Comparison of ENCODE assay signal across 19 cellular contexts in genomic region chr19:56369886-56370676, GRCh38. TPM values are rescaled to one million over a fixed set of nuclear protein-coding genes. Genes with fewer than 3 reads are reported as not detected.
A peak's percentile ranks its signal among the peaks of the same experiment; 100 is the strongest.
DNase-seq lines count a peak whose midpoint lies in the region; ATAC-seq and TF ChIP-seq lines count a peak whose summit lies in the region.
"Had no signal": no experiment of that assay in that cellular context is flagged by ENCODE, and none has a peak within 500 bp of the region (broad histone marks: within the 10 kb centered on the region; RNA-seq: fewer than 3 reads in every experiment).

No MANE protein-coding gene starts in this region.

- peaks cover 17% of the 10 kb centered on the region for H3K9me3 Mint-ChIP-seq in activated naive CD4-positive, alpha-beta T cell treated with anti-CD3 and anti-CD28 coated beads, Interleukin-2, amount 50 U/mL, for 24 hours
- peaks cover 67% of the 10 kb centered on the region for H3K9me3 Mint-ChIP-seq in activated naive CD8-positive, alpha-beta T cell treated with anti-CD3 and anti-CD28 coated beads for 36 hours
- H3K9me3 Mint-ChIP-seq in mesothelial cell of epicardium (peaks cover 75% of the 10 kb centered on the region), type B pancreatic cell (peaks cover 6% of the 10 kb centered on the region)

- no peak for TF ChIP-seq CTCF in mesothelial cell of epicardium (IDR thresholded peaks at IDR 0.05; ENCODE audit: unreplicated experiment)
- TF ChIP-seq CTCF in type B pancreatic cell (conservative IDR thresholded peaks at IDR 0.05), result no peak

- peak overlapping the region; percentile 69 for H3K4me3 Mint-ChIP-seq in activated naive CD4-positive, alpha-beta T cell treated with anti-CD3 and anti-CD28 coated beads, Interleukin-2, amount 50 U/mL, for 24 hours
- peak overlapping the region; percentile 67 for H3K4me3 Mint-ChIP-seq in activated naive CD8-positive, alpha-beta T cell treated with anti-CD3 and anti-CD28 coated beads for 36 hours
- H3K4me3 Mint-ChIP-seq in mesothelial cell of epicardium (peak overlapping the region; percentile 25), type B pancreatic cell (peak overlapping the region; percentile 74)
- H3K4me3 Mint-ChIP-seq: CD14-positive monocyte had no signal

- peaks cover 26% of the 10 kb centered on the region for H3K4me1 Mint-ChIP-seq in activated naive CD4-positive, alpha-beta T cell treated with anti-CD3 and anti-CD28 coated beads, Interleukin-2, amount 50 U/mL, for 24 hours
- H3K4me1 Mint-ChIP-seq in activated naive CD8-positive, alpha-beta T cell treated with anti-CD3 and anti-CD28 coated beads for 36 hours, result peaks cover 21% of the 10 kb centered on the region
- H3K4me1 Mint-ChIP-seq in mesothelial cell of epicardium (peaks cover 11% of the 10 kb centered on the region), type B pancreatic cell (ENCODE audit: unreplicated experiment) (no peaks in the 10 kb centered on the region)

- ATAC-seq in HG02884 (IDR thresholded peaks at IDR 0.05; ENCODE audit: unreplicated experiment) (no peak), GM21825 (IDR thresholded peaks at IDR 0.05; ENCODE audit: unreplicated experiment) (no peak)
- ATAC-seq: heart left ventricle, pancreas, upper lobe of right lung had no signal

- no peak overlapping the region for H3K27ac Mint-ChIP-seq in activated naive CD4-positive, alpha-beta T cell treated with anti-CD3 and anti-CD28 coated beads, Interleukin-2, amount 50 U/mL, for 24 hours
- H3K27ac Mint-ChIP-seq in activated naive CD8-positive, alpha-beta T cell treated with anti-CD3 and anti-CD28 coated beads for 36 hours, result no peak overlapping the region
- no peak overlapping the region for H3K27ac Mint-ChIP-seq in mesothelial cell of epicardium
- no peak overlapping the region for H3K27ac Mint-ChIP-seq in type B pancreatic cell
- H3K27ac Mint-ChIP-seq: CD14-positive monocyte had no signal

- H3K36me3 Mint-ChIP-seq in activated naive CD4-positive, alpha-beta T cell treated with anti-CD3 and anti-CD28 coated beads, Interleukin-2, amount 50 U/mL, for 24 hours, result peaks cover 42% of the 10 kb centered on the region
- H3K36me3 Mint-ChIP-seq in activated naive CD8-positive, alpha-beta T cell treated with anti-CD3 and anti-CD28 coated beads for 36 hours, result peaks cover 91% of the 10 kb centered on the region
- H3K36me3 Mint-ChIP-seq in mesothelial cell of epicardium, result peaks cover 62% of the 10 kb centered on the region
- peaks cover 47% of the 10 kb centered on the region for H3K36me3 Mint-ChIP-seq in type B pancreatic cell

- no peak for DNase-seq in activated naive CD4-positive, alpha-beta T cell (lab: John Stamatoyannopoulos, UW)
- DNase-seq in activated naive CD8-positive, alpha-beta T cell treated with anti-CD3 and anti-CD28 coated beads for 36 hours, result no peak
- DNase-seq in mesothelial cell of epicardium (ENCODE audit: low spot score in 2 of 2, unreplicated experiment in 2 of 2), result no peak
- no peak for DNase-seq in type B pancreatic cell (ENCODE audit: extremely low spot score, unreplicated experiment)
- no peak for DNase-seq in cerebellum (ENCODE audit: low spot score)
- DNase-seq: activated CD4-positive, CD25-positive, alpha-beta regulatory T cell; activated gamma-delta T cell; anterior cingulate cortex; DMS53; heart left ventricle; NCI-H2029; NCI-H345; pancreas; SJCRH30; upper lobe of right lung had no signal

- no peaks in the 10 kb centered on the region for H3K27me3 Mint-ChIP-seq in activated naive CD4-positive, alpha-beta T cell treated with anti-CD3 and anti-CD28 coated beads, Interleukin-2, amount 50 U/mL, for 24 hours
- no peaks in the 10 kb centered on the region for H3K27me3 Mint-ChIP-seq in activated naive CD8-positive, alpha-beta T cell treated with anti-CD3 and anti-CD28 coated beads for 36 hours
- H3K27me3 Mint-ChIP-seq in mesothelial cell of epicardium (ENCODE audit: low read depth) (no peaks in the 10 kb centered on the region), type B pancreatic cell (no peaks in the 10 kb centered on the region)

RNA-seq across cellular contexts. Expression of gene ZNF582, which starts 23.3 kb away (rescaled TPM):
- 1 to 10 TPM; 2.3 to 3.2 TPM for total RNA-seq in activated naive CD8-positive, alpha-beta T cell treated with anti-CD3 and anti-CD28 coated beads for 36 hours
- total RNA-seq in mesothelial cell of epicardium (5.1 to 5.6 TPM (median 5.1 TPM) in 3 replicates), type B pancreatic cell (ENCODE audit: low replicate concordance) (3.7 TPM in 2 replicates), cerebellum (7.4 TPM)

RNA-seq across cellular contexts. Expression of gene ZNF583, which starts 34.1 kb away (rescaled TPM):
- total RNA-seq in activated naive CD8-positive, alpha-beta T cell treated with anti-CD3 and anti-CD28 coated beads for 36 hours, result 1 to 10 TPM; 4.7 to 5.2 TPM
- total RNA-seq in mesothelial cell of epicardium (9.1 to 10.1 TPM (median 9.9 TPM) in 3 replicates), type B pancreatic cell (ENCODE audit: low replicate concordance) (5.8 and 11.5 TPM in 2 replicates), cerebellum (34.0 TPM)

RNA-seq across cellular contexts. Expression of gene ZSCAN5A, which starts 55.4 kb away (rescaled TPM):
- 10 to 100 TPM; 10.6 to 15.8 TPM for total RNA-seq in activated naive CD8-positive, alpha-beta T cell treated with anti-CD3 and anti-CD28 coated beads for 36 hours
- total RNA-seq in mesothelial cell of epicardium (14.8 to 18.8 TPM (median 15.3 TPM) in 3 replicates), type B pancreatic cell (ENCODE audit: low replicate concordance) (13.4 and 16.3 TPM in 2 replicates), cerebellum (13.3 TPM)
